In the genomic region with DNA sequence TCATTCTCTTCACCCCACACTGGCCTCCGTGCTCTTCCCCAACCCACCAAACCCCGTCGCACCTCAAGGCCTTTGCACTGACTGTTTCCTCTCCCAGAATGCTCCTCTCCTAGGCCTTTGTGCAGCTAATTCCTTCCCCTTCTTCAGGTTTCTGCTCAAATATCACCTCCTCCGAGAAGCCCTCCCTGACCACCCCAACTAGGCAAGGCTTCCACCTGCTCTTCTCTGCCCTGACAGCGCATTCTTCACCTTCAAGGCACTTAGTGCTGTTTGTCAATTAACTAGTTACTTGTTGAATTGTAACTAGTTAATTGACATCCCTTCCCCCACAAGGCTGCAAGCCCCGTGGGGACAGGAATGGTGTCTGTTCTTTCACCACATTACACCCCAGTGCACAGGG, we compare ENCODE assay signal across 28 cellular contexts. TPM values are rescaled to one million over a fixed set of nuclear protein-coding genes. Genes with fewer than 3 reads are reported as not detected.
"Had no signal": no experiment of that assay in that cellular context is flagged by ENCODE, and none has a peak within 500 bp of the region (broad histone marks: within the 10 kb centered on the region; RNA-seq: fewer than 3 reads in every experiment).

No MANE protein-coding gene starts in this region.

- FAIRE-seq: kidney, pancreas had no signal

- H3K27ac ChIP-seq: colonic mucosa, hepatocyte, left ventricle myocardium inferior, lower lobe of right lung, pancreas, tibial artery, upper lobe of right lung, vagina had no signal

- H3K27ac Mint-ChIP-seq: memory B cell; mesothelial cell of epicardium; progenitor cell of endocrine pancreas; stimulated activated memory B cell treated with anti-CD40 and anti-IgM and Interleukin-4, amounts not matched to agents 10 μg/mL and 1 μg/mL and 100 μg/mL, for 72 hours; stimulated activated naive CD8-positive, alpha-beta T cell treated with anti-CD3 and anti-CD28 coated beads, Interleukin-15, Interleukin-2, amounts not matched to agents 100 ng/mL and 50 ng/mL, for 24 hours had no signal

- H3K9me3 Mint-ChIP-seq: mesothelial cell of epicardium; natural killer cell; stimulated activated naive CD8-positive, alpha-beta T cell treated with anti-CD3 and anti-CD28 coated beads, Interleukin-15, Interleukin-2, amounts not matched to agents 100 ng/mL and 50 ng/mL, for 24 hours had no signal

- H3K79me2 ChIP-seq: hepatocyte had no signal

- H3K4me2 ChIP-seq: hepatocyte had no signal

- H3K4me1 ChIP-seq: colonic mucosa, tibial artery, vagina had no signal

- H3K27me3 ChIP-seq: hepatocyte, pancreas, vagina had no signal

- H2AFZ ChIP-seq: hepatocyte had no signal

- H3K4me1 Mint-ChIP-seq: memory B cell; natural killer cell; stimulated activated memory B cell treated with anti-CD40 and anti-IgM and Interleukin-4, amounts not matched to agents 10 μg/mL and 1 μg/mL and 100 μg/mL, for 72 hours had no signal

- H3K4me3 ChIP-seq: colonic mucosa, esophagus squamous epithelium, hepatocyte, left ventricle myocardium inferior, lower lobe of right lung, pancreas, tibial artery, upper lobe of right lung, vagina had no signal

- ATAC-seq: left cardiac atrium; lower lobe of right lung; natural killer cell; pancreas; right cardiac atrium; stimulated activated memory B cell treated with anti-CD40 and anti-IgM and Interleukin-4, amounts not matched to agents 10 μg/mL and 1 μg/mL and 100 μg/mL, for 72 hours; upper lobe of right lung had no signal

- H3K36me3 ChIP-seq: colonic mucosa, esophagus squamous epithelium, left ventricle myocardium inferior, lower lobe of right lung, pancreas, tibial artery, upper lobe of right lung, vagina had no signal

- H3K4me3 Mint-ChIP-seq: memory B cell; mesothelial cell of epicardium; natural killer cell; stimulated activated memory B cell treated with anti-CD40 and anti-IgM and Interleukin-4, amounts not matched to agents 10 μg/mL and 1 μg/mL and 100 μg/mL, for 72 hours; stimulated activated naive CD8-positive, alpha-beta T cell treated with anti-CD3 and anti-CD28 coated beads, Interleukin-15, Interleukin-2, amounts not matched to agents 100 ng/mL and 50 ng/mL, for 24 hours had no signal

- H3K9me3 ChIP-seq: colonic mucosa, esophagus squamous epithelium, left ventricle myocardium inferior, lower lobe of right lung, pancreas, tibial artery, upper lobe of right lung, vagina had no signal

- DNase-seq: colonic mucosa; dermis blood vessel endothelial cell; esophagus squamous epithelium; foreskin fibroblast; head of caudate nucleus; kidney; left cardiac atrium; left ventricle myocardium inferior; lower lobe of right lung; natural killer cell; occipital lobe; pancreas; stimulated activated CD4-positive, alpha-beta T cell treated with anti-CD3 and anti-CD28 coated beads, Interleukin-4, amount 100 ng/mL, for 1 hour; stimulated activated CD8-positive, alpha-beta memory T cell treated with anti-CD3 and anti-CD28 coated beads, Interleukin-4, amount 100 ng/mL, for 48 hours; tibial artery; upper lobe of right lung had no signal

- H3K36me3 Mint-ChIP-seq: natural killer cell; stimulated activated memory B cell treated with anti-CD40 and anti-IgM and Interleukin-4, amounts not matched to agents 10 μg/mL and 1 μg/mL and 100 μg/mL, for 72 hours had no signal

RNA-seq across cellular contexts. Expression of gene NCCRP1, which starts 7.8 kb away (rescaled TPM):
- total RNA-seq: colonic mucosa, dermis blood vessel endothelial cell, left cardiac atrium, left ventricle myocardium inferior, myocyte, natural killer cell, occipital lobe, right cardiac atrium, temporal lobe had no signal
- polyA plus RNA-seq: right cardiac atrium had no signal

RNA-seq across cellular contexts. Expression of gene SYCN, which starts 15.1 kb away (rescaled TPM):
- total RNA-seq: dermis blood vessel endothelial cell, epithelial cell of proximal tubule, esophagus squamous epithelium, kidney, left cardiac atrium, left ventricle myocardium inferior, lower lobe of right lung, mesothelial cell of epicardium, myocyte, natural killer cell, occipital lobe, progenitor cell of endocrine pancreas, right cardiac atrium, temporal lobe, upper lobe of right lung, vagina had no signal
- polyA plus RNA-seq: right cardiac atrium had no signal

RNA-seq across cellular contexts. Expression of gene IFNL3, which starts 55.8 kb away (rescaled TPM):
- total RNA-seq: colonic mucosa, dermis blood vessel endothelial cell, epithelial cell of proximal tubule, esophagus squamous epithelium, hepatocyte, kidney, left cardiac atrium, left ventricle myocardium inferior, lower lobe of right lung, mesothelial cell of epicardium, mucosa of gallbladder, myocyte, natural killer cell, occipital lobe, pancreas, progenitor cell of endocrine pancreas, right cardiac atrium, temporal lobe, upper lobe of right lung, vagina had no signal
- polyA plus RNA-seq: hepatocyte, pancreas, right cardiac atrium had no signal

RNA-seq across cellular contexts. Expression of gene IFNL4, which starts 59.7 kb away (rescaled TPM):
- total RNA-seq: colonic mucosa, dermis blood vessel endothelial cell, epithelial cell of proximal tubule, esophagus squamous epithelium, hepatocyte, kidney, left cardiac atrium, left ventricle myocardium inferior, lower lobe of right lung, mucosa of gallbladder, myocyte, natural killer cell, occipital lobe, pancreas, progenitor cell of endocrine pancreas, right cardiac atrium, temporal lobe, upper lobe of right lung, vagina had no signal
- polyA plus RNA-seq: hepatocyte, right cardiac atrium had no signal
